ENCODE assay signal across 2 cellular contexts in the genomic region with DNA sequence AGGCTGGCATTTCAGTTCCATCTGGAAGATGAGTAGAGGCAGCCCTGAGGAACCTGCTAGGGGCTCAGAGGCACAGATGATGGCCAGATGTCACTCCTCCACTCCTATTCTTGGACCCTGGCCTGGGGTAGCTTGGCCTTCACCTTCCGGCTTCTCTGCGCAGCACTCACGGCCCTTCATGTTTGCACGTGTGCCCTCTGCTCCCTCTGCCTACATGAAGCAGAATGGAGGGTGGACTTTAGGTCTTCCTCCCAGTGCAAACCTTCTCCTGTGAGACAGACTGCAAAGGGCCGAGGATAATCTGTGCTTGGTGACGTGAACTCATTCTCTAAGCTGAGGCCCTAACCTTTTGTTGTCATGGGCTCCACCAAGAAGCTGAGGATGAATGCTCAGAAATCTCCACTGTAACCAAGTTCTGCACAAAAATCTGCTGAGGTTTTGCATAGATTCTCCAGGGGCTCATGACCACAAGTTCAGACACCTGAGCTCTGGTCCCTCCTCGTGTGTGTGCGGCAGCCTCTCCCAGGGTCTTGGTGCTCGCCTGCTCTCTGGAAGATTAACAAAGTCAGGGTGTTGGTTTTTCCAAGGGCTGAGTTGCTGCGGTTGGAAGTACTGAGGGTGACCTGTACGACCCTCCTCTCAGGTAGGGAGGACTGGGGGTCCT.
TF ChIP-seq lines count a peak whose summit lies in the region.

No MANE protein-coding gene starts in this region.

TF ChIP-seq in GM23338, 12 proteins besides CTCF, POLR2A, EP300 and RAD21 (continues in another document):
- TF ChIP-seq, protein P1, sequence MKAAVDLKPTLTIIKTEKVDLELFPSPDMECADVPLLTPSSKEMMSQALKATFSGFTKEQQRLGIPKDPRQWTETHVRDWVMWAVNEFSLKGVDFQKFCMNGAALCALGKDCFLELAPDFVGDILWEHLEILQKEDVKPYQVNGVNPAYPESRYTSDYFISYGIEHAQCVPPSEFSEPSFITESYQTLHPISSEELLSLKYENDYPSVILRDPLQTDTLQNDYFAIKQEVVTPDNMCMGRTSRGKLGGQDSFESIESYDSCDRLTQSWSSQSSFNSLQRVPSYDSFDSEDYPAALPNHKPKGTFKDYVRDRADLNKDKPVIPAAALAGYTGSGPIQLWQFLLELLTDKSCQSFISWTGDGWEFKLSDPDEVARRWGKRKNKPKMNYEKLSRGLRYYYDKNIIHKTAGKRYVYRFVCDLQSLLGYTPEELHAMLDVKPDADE (IDR thresholded peaks at IDR 0.05) = no peak
- no peak for TF ChIP-seq CREB1 (CRISPR knock-in tag; IDR thresholded peaks at IDR 0.05; ENCODE audit: low read depth)
- TF ChIP-seq ZNF462 (CRISPR knock-in tag; IDR thresholded peaks at IDR 0.05) = no peak
- no peak for TF ChIP-seq STAT1 (IDR thresholded peaks at IDR 0.05; ENCODE audit: unreplicated experiment)
- TF ChIP-seq ZNF114 (CRISPR knock-in tag; IDR thresholded peaks at IDR 0.05) = no peak
- TF ChIP-seq EZH2phosphoT487 (IDR thresholded peaks at IDR 0.05; ENCODE audit: unreplicated experiment) = no peak
- TF ChIP-seq REST (IDR thresholded peaks at IDR 0.05; ENCODE audit: unreplicated experiment) = no peak
- no peak for TF ChIP-seq ZNF331 (CRISPR knock-in tag; IDR thresholded peaks at IDR 0.05; ENCODE audit: low read depth)

TF ChIP-seq in H1, 55 proteins besides CTCF, POLR2A, EP300 and RAD21:
- no peak for TF ChIP-seq TBP (IDR thresholded peaks at IDR 0.05; ENCODE audit: low read depth, low read length)
- no peak for TF ChIP-seq TCF12 (IDR thresholded peaks at IDR 0.05; ENCODE audit: low read depth, low read length)
- TF ChIP-seq CTBP2 (IDR thresholded peaks at IDR 0.05; ENCODE audit: borderline replicate concordance, insufficient read depth, insufficient read length, low read length) = no peak
- no peak for TF ChIP-seq TAF1 (IDR thresholded peaks at IDR 0.05; ENCODE audit: low read depth, low read length)
- TF ChIP-seq JUN (IDR thresholded peaks at IDR 0.05; ENCODE audit: low read depth, low read length) = no peak
- TF ChIP-seq RBBP5 (IDR thresholded peaks at IDR 0.05; ENCODE audit: borderline replicate concordance, low read depth, low read length) = no peak
- no peak for TF ChIP-seq KDM1A (IDR thresholded peaks at IDR 0.05; ENCODE audit: borderline replicate concordance, low read length)
- TF ChIP-seq EGR1 (IDR thresholded peaks at IDR 0.05; ENCODE audit: borderline replicate concordance, low read depth, low read length) = no peak
- TF ChIP-seq, protein P2, sequence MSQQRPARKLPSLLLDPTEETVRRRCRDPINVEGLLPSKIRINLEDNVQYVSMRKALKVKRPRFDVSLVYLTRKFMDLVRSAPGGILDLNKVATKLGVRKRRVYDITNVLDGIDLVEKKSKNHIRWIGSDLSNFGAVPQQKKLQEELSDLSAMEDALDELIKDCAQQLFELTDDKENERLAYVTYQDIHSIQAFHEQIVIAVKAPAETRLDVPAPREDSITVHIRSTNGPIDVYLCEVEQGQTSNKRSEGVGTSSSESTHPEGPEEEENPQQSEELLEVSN (IDR thresholded peaks at IDR 0.05) = no peak
- no peak for TF ChIP-seq ATF3 (IDR thresholded peaks at IDR 0.05; ENCODE audit: insufficient read depth, low read depth, low read length)
- no peak for TF ChIP-seq EZH2 (IDR thresholded peaks at IDR 0.05; ENCODE audit: low read depth, low read length, severe bottlenecking)
- TF ChIP-seq CHD2 (IDR thresholded peaks at IDR 0.05; ENCODE audit: low read length) = no peak
- TF ChIP-seq SP4 (IDR thresholded peaks at IDR 0.05; ENCODE audit: low read length) = no peak
- no peak for TF ChIP-seq POLR2AphosphoS5 (IDR thresholded peaks at IDR 0.05; ENCODE audit: low read depth, low read length)
- TF ChIP-seq HDAC2 (IDR thresholded peaks at IDR 0.05; ENCODE audit: borderline replicate concordance in 1 of 2, low read depth in 2 of 2, low read length in 2 of 2) = no peak
